16 cellular contexts compared by ENCODE assay signal in genomic region chr15:80942746-80943565, GRCh38. TPM values are rescaled to one million over a fixed set of nuclear protein-coding genes. Genes with fewer than 3 reads are reported as not detected.
DNase-seq lines count a peak whose midpoint lies in the region; ATAC-seq, FAIRE-seq and TF ChIP-seq lines count a peak whose summit lies in the region.
"Had no signal": no experiment of that assay in that cellular context is flagged by ENCODE, and none has a peak within 500 bp of the region (broad histone marks: within the 10 kb centered on the region; RNA-seq: fewer than 3 reads in every experiment).

No MANE protein-coding gene starts in this region.

- POLR2A ChIA-PET in activated CD4-positive, alpha-beta memory T cell treated with anti-CD3 and anti-CD28 coated beads for 36 hours (lab: Charles Lee) = no interaction called here

- H3K36me3 ChIP-seq in muscle layer of colon (ENCODE audit: insufficient read depth, low read length) (peaks cover 20% of the 10 kb centered on the region), testis (ENCODE audit: low read depth, missing control alignments) (no peaks in the 10 kb centered on the region)

- in situ Hi-C loops in GM13977 (cut with MboI; ENCODE audit: low pct_unique_long_range_greater_than_20kb, low sequenced_read_pairs, unreplicated experiment) = no loop called here

- H3K9ac ChIP-seq in muscle layer of colon (ENCODE audit: low read length) = no peak overlapping the region

- H3K4me1 ChIP-seq in muscle layer of colon (ENCODE audit: insufficient read depth, low read length) = peaks cover 19% of the 10 kb centered on the region
- no peaks in the 10 kb centered on the region for H3K4me1 ChIP-seq in testis
- H3K4me1 ChIP-seq in foreskin keratinocyte = no peaks in the 10 kb centered on the region

- H3K36me3 Mint-ChIP-seq in activated CD4-positive, alpha-beta memory T cell treated with anti-CD3 and anti-CD28 coated beads for 36 hours = peaks cover 33% of the 10 kb centered on the region

- no peaks in the 10 kb centered on the region for H3K4me1 Mint-ChIP-seq in activated CD4-positive, alpha-beta memory T cell treated with anti-CD3 and anti-CD28 coated beads for 36 hours (ENCODE audit: low read depth)

- H3K27ac Mint-ChIP-seq in activated CD4-positive, alpha-beta memory T cell treated with anti-CD3 and anti-CD28 coated beads for 36 hours = no peak overlapping the region

- CTCF ChIA-PET in activated CD4-positive, alpha-beta memory T cell treated with anti-CD3 and anti-CD28 coated beads for 36 hours (lab: Charles Lee) = no interaction called here

- no peaks in the 10 kb centered on the region for H3K27me3 Mint-ChIP-seq in activated CD4-positive, alpha-beta memory T cell treated with anti-CD3 and anti-CD28 coated beads for 36 hours

- no peak for TF ChIP-seq CTCF in testis (IDR thresholded peaks at IDR 0.05)
- no peak for TF ChIP-seq CTCF in GM13977 (IDR thresholded peaks at IDR 0.05; ENCODE audit: extremely low read depth, insufficient read depth, missing control alignments)
- no peak for TF ChIP-seq CTCF in foreskin keratinocyte (conservative IDR thresholded peaks at IDR 0.05)

- DNase-seq in SIG-M5 treated with dmso at 0.1 percent for 504 hours (lab: John Stamatoyannopoulos, UW; ENCODE audit: unreplicated experiment) = peak; percentile 25
- no peak for DNase-seq in SIG-M5 (lab: John Stamatoyannopoulos, UW)
- peak; percentile 71 for DNase-seq in testis
- no peak for DNase-seq in GM13977 (ENCODE audit: low spot score)
- no peak for DNase-seq in activated CD4-positive, alpha-beta memory T cell treated with anti-CD3 and anti-CD28 coated beads for 36 hours
- no peak for DNase-seq in foreskin keratinocyte
- DNase-seq: EL, Kasumi-1, NCI-H146, NCI-H510A, spleen, stomach had no signal

- H3K9me3 Mint-ChIP-seq in activated CD4-positive, alpha-beta memory T cell treated with anti-CD3 and anti-CD28 coated beads for 36 hours = no peaks in the 10 kb centered on the region

- intact Hi-C loops in testis (cut with DNase I; ENCODE audit: low total_unique reads) = no loop called here
- intact Hi-C loops in activated CD4-positive, alpha-beta memory T cell treated with anti-CD3 and anti-CD28 coated beads for 36 hours (cut with micrococcal nuclease) = no loop called here

- TF ChIP-seq POLR2A in testis (IDR thresholded peaks at IDR 0.05) = no peak

- no peaks in the 10 kb centered on the region for H3K9me3 ChIP-seq in muscle layer of colon (ENCODE audit: low read length)
- H3K9me3 ChIP-seq in testis = no peaks in the 10 kb centered on the region
- H3K9me3 ChIP-seq: spleen, stomach had no signal

- H3K27ac ChIP-seq in muscle layer of colon (ENCODE audit: low read depth, low read length) (peak overlapping the region; percentile 12), testis (no peak overlapping the region), foreskin keratinocyte (no peak overlapping the region)
- H3K27ac ChIP-seq: 22Rv1, spleen, stomach had no signal

- H3K4me3 Mint-ChIP-seq in activated CD4-positive, alpha-beta memory T cell treated with anti-CD3 and anti-CD28 coated beads for 36 hours = no peak overlapping the region

- no peak for ATAC-seq in foreskin keratinocyte

- H3K27me3 ChIP-seq in muscle layer of colon (ENCODE audit: control insufficient read depth in 1 of 2, insufficient read depth in 2 of 2, low read length in 2 of 2) (no peaks in the 10 kb centered on the region), testis (no peaks in the 10 kb centered on the region), foreskin keratinocyte (no peaks in the 10 kb centered on the region)
- H3K27me3 ChIP-seq: spleen, stomach had no signal

- H3K4me3 ChIP-seq in muscle layer of colon (ENCODE audit: low read depth in 1 of 2, low read length in 2 of 2) (no peak overlapping the region), testis (no peak overlapping the region)
- H3K4me3 ChIP-seq: spleen, stomach had no signal

- peak; percentile 41 for FAIRE-seq in endometrium (lab: Jason Lieb, UNC)
- FAIRE-seq: GM12891 had no signal

- WGBS in testis, 2 donors = 77 to 84% methylated on average over 10 to 16 of the region's 16 CpGs

RNA-seq across cellular contexts. Expression of gene MESD, which starts 46.7 kb away (rescaled TPM):
- total RNA-seq in testis (10 to 100 TPM; 38.5 to 39.8 TPM), foreskin keratinocyte (31.0 and 32.4 TPM in 2 replicates)
- polyA plus RNA-seq in testis (ENCODE audit: insufficient read depth, low read depth, low replicate concordance) (26.0 TPM), foreskin keratinocyte (27.1 and 29.9 TPM in 2 replicates)
- total RNA-seq in activated CD4-positive, alpha-beta memory T cell treated with anti-CD3 and anti-CD28 coated beads for 36 hours = 10 to 100 TPM; 20.0 to 20.5 TPM

RNA-seq across cellular contexts. Expression of gene TLNRD1, which starts 57.8 kb away (rescaled TPM):
- total RNA-seq in testis = 10 to 100 TPM; 11.5 to 14.9 TPM
- polyA plus RNA-seq in testis (ENCODE audit: insufficient read depth, low read depth, low replicate concordance) = 2.6 TPM
- total RNA-seq in activated CD4-positive, alpha-beta memory T cell treated with anti-CD3 and anti-CD28 coated beads for 36 hours = 10 to 100 TPM; 23.5 to 25.4 TPM
- total RNA-seq in foreskin keratinocyte = 11.5 and 12.4 TPM in 2 replicates
- polyA plus RNA-seq in foreskin keratinocyte = 7.4 and 8.1 TPM in 2 replicates

Comparison
In these comparisons a context has a peak if more than half of its experiments do, and no peak if none do; other contexts are left out.
1. DNase-seq: peak in SIG-M5 treated with dmso at 0.1 percent for 504 hours (single experiment) and testis (single experiment); none in SIG-M5 (single experiment), GM13977 (single experiment), activated CD4-positive, alpha-beta memory T cell treated with anti-CD3 and anti-CD28 coated beads for 36 hours (single experiment) and foreskin keratinocyte (0 of 2).